In the genomic region with DNA sequence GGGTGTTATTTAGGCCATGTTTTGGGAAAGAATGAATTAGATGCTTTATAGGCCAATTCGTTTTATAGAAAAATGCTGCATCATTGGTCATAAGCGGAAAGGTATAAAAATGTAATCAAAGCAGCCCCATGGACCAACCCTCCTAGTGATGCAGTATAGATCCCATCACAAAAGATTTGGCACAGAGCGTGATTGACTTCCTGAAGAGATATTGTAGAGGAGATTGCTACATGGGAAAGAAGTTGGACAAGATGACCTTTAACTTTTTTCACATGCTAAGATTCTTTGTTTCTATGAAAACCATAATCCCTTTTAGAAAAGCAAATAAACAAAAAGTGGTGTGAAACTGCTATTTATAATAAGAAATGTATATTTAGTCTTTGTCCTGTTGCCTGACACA, we compare ENCODE assay signal across 19 cellular contexts.
DNase-seq lines count a peak whose midpoint lies in the region; ATAC-seq, FAIRE-seq and TF ChIP-seq lines count a peak whose summit lies in the region.
"Had no signal": no experiment of that assay in that cellular context is flagged by ENCODE, and none has a peak within 500 bp of the region (broad histone marks: within the 10 kb centered on the region; RNA-seq: fewer than 3 reads in every experiment).

No MANE protein-coding gene starts in this region.

- H3K4me3 Mint-ChIP-seq in Calu3 (ENCODE audit: low read depth, unreplicated experiment) = no peak overlapping the region
- H3K4me3 Mint-ChIP-seq: CD4-positive, CD25-positive, alpha-beta regulatory T cell; CD8-positive, alpha-beta T cell; GM23338; H9 had no signal

- ATAC-seq in HG03025 (IDR thresholded peaks at IDR 0.05; ENCODE audit: low FRiP score, unreplicated experiment) (no peak), HG02759 (IDR thresholded peaks at IDR 0.05; ENCODE audit: unreplicated experiment) (no peak)
- ATAC-seq: CD8-positive, alpha-beta T cell; GM12878; GM23338; HCT116 had no signal

- intact Hi-C loops in endothelial cell of umbilical vein (cut with micrococcal nuclease) (no loop called here), Calu3 (cut with micrococcal nuclease; ENCODE audit: unreplicated experiment) (no loop called here)

- H3K9ac ChIP-seq in endothelial cell of umbilical vein (replicated peaks; ENCODE audit: extremely low read depth, insufficient read depth, low read length) = no peak overlapping the region

- DNase-seq in SJSA1 (ENCODE audit: low read depth in 1 of 2, low spot score in 2 of 2) (no peak), endothelial cell of umbilical vein (ENCODE audit: low read depth, low spot score) (peak; percentile 64), iris pigment epithelial cell (ENCODE audit: low read depth) (peak; percentile 39), Calu3 (no peak)
- DNase-seq: C1 segment of cervical spinal cord; Caco-2; CD4-positive, CD25-positive, alpha-beta regulatory T cell; CD8-positive, alpha-beta T cell; DMS 273 treated with DMSO at 0.1 percent for 48 hours; DMS79; GDM1; H9 had no signal

- no TSS peak for BruUV-seq in endothelial cell of umbilical vein (replicated peaks; lab: Mats Ljungman, UMichigan)
- BruUV-seq in Calu3 (replicated peaks; lab: Mats Ljungman, UMichigan) = no TSS peak

- no peak for TF ChIP-seq POLR2A in endothelial cell of umbilical vein (IDR thresholded peaks at IDR 0.05; ENCODE audit: low read depth, low read length)

- no peaks in the 10 kb centered on the region for H4K20me1 ChIP-seq in endothelial cell of umbilical vein (replicated peaks; ENCODE audit: control insufficient read depth, extremely low read depth, insufficient read depth, low read length)

- no peaks in the 10 kb centered on the region for H3K9me3 Mint-ChIP-seq in Calu3 (ENCODE audit: low read depth, unreplicated experiment)
- H3K9me3 Mint-ChIP-seq: H9 had no signal

- H3K36me3 ChIP-seq in SJSA1 (no peaks in the 10 kb centered on the region), endothelial cell of umbilical vein (ENCODE audit: control insufficient read depth in 2 of 2, extremely low read depth in 1 of 2, insufficient read depth in 2 of 2, low read length in 2 of 2) (no peaks in the 10 kb centered on the region)

- H3K9me3 ChIP-seq in SJSA1 (replicated peaks) (no peaks in the 10 kb centered on the region), endothelial cell of umbilical vein (replicated peaks; ENCODE audit: control insufficient read depth, insufficient read depth, low read length) (no peaks in the 10 kb centered on the region)
- H3K9me3 ChIP-seq: Caco-2 had no signal

- TF ChIP-seq CTCF in endothelial cell of umbilical vein (IDR thresholded peaks at IDR 0.05; ENCODE audit: extremely low read depth in 1 of 2, insufficient read depth in 1 of 2, low read depth in 1 of 2, low read length in 2 of 2) (no peak), Calu3 (IDR thresholded peaks at IDR 0.05; ENCODE audit: unreplicated experiment) (no peak)

- no peaks in the 10 kb centered on the region for H3K79me2 ChIP-seq in endothelial cell of umbilical vein (ENCODE audit: control insufficient read depth, insufficient read depth, low read length)

- no peak for FAIRE-seq in endothelial cell of umbilical vein (lab: Jason Lieb, UNC)
- FAIRE-seq: D721Med, GM12878, GM19239 had no signal

- dilution Hi-C loops in endothelial cell of umbilical vein (cut with MboI; ENCODE audit: extremely low pct_ligation_motif_present, low sequenced_read_pairs) = no loop called here

- H3K27me3 Mint-ChIP-seq in Calu3 (ENCODE audit: unreplicated experiment) = no peaks in the 10 kb centered on the region

- H3K4me3 ChIP-seq in SJSA1 (no peak overlapping the region), endothelial cell of umbilical vein (replicated peaks in 1 of 3; ENCODE audit: insufficient read depth in 1 of 3, low read depth in 1 of 3, low read length in 3 of 3) (no peak overlapping the region)
- H3K4me3 ChIP-seq: GM12878, GM23338 had no signal

- POLR2A ChIA-PET in endothelial cell of umbilical vein (lab: Charles Lee) = no interaction called here

- H3K4me2 ChIP-seq in endothelial cell of umbilical vein (ENCODE audit: insufficient read depth, low read length) = no peak overlapping the region
- H3K4me2 ChIP-seq: GM23338 had no signal

- no peaks in the 10 kb centered on the region for H3K4me1 Mint-ChIP-seq in Calu3 (ENCODE audit: low read depth, unreplicated experiment)
- H3K4me1 Mint-ChIP-seq: CD4-positive, CD25-positive, alpha-beta regulatory T cell had no signal

- peaks cover 15% of the 10 kb centered on the region for H3K4me1 ChIP-seq in SJSA1 (replicated peaks)
- peaks cover 8% of the 10 kb centered on the region for H3K4me1 ChIP-seq in endothelial cell of umbilical vein (ENCODE audit: control insufficient read depth, extremely low read depth, insufficient read depth, low read length)
- H3K4me1 ChIP-seq: Caco-2 had no signal

- CTCF ChIA-PET in endothelial cell of umbilical vein (lab: Charles Lee) = no interaction called here
- CTCF ChIA-PET in Calu3 (lab: Charles Lee) = no interaction called here

- H3K27ac ChIP-seq in SJSA1 = peak overlapping the region; percentile 40
- H3K27ac ChIP-seq in endothelial cell of umbilical vein (ENCODE audit: insufficient read depth, low read depth, low read length) = no peak overlapping the region

- no peaks in the 10 kb centered on the region for H3K9me1 ChIP-seq in endothelial cell of umbilical vein (replicated peaks; ENCODE audit: control insufficient read depth, extremely low read depth, insufficient read depth, low read length)

- no peak overlapping the region for H3K27ac Mint-ChIP-seq in Calu3 (ENCODE audit: unreplicated experiment)
- H3K27ac Mint-ChIP-seq: CD4-positive, CD25-positive, alpha-beta regulatory T cell; CD8-positive, alpha-beta T cell; GM23338; H9 had no signal

- no peak overlapping the region for H2AFZ ChIP-seq in endothelial cell of umbilical vein (ENCODE audit: low read depth, low read length)

- no peaks in the 10 kb centered on the region for H3K27me3 ChIP-seq in SJSA1 (replicated peaks)
- no peaks in the 10 kb centered on the region for H3K27me3 ChIP-seq in endothelial cell of umbilical vein (ENCODE audit: control insufficient read depth in 2 of 2, insufficient read depth in 2 of 2, low read length in 2 of 2)

- H3K36me3 Mint-ChIP-seq in Calu3 (ENCODE audit: insufficient read depth, unreplicated experiment) = no peaks in the 10 kb centered on the region
- H3K36me3 Mint-ChIP-seq: CD4-positive, CD25-positive, alpha-beta regulatory T cell; CD8-positive, alpha-beta T cell had no signal

TF ChIP-seq in endothelial cell of umbilical vein, 7 proteins besides CTCF, POLR2A, EP300 and RAD21:
- TF ChIP-seq FOS (IDR thresholded peaks at IDR 0.05; ENCODE audit: borderline replicate concordance, insufficient read depth, low read length) (no peak), MYC (IDR thresholded peaks at IDR 0.05; ENCODE audit: low read depth, low read length) (no peak), JUN (IDR thresholded peaks at IDR 0.05; ENCODE audit: borderline replicate concordance, insufficient read depth, insufficient read length, low read depth) (no peak), MAX (IDR thresholded peaks at IDR 0.05; ENCODE audit: insufficient read depth, insufficient read length) (no peak), EZH2 (IDR thresholded peaks at IDR 0.05; ENCODE audit: borderline replicate concordance, low read depth, low read length, severe bottlenecking) (no peak), POLR2AphosphoS5 (IDR thresholded peaks at IDR 0.05; ENCODE audit: insufficient read depth, low read depth, low read length) (no peak), GATA2 (IDR thresholded peaks at IDR 0.05; ENCODE audit: insufficient read depth, insufficient read length, low read depth, low read length) (no peak)
TF ChIP-seq in endothelial cell of umbilical vein: peak in this region for 0.

Comparison
In these comparisons a context has a peak if more than half of its experiments do, and no peak if none do; other contexts are left out.
1. DNase-seq: peak in endothelial cell of umbilical vein (single experiment) and iris pigment epithelial cell (single experiment); none in SJSA1 (0 of 2) and Calu3 (single experiment).